25 cellular contexts compared by ENCODE assay signal in the genomic region with DNA sequence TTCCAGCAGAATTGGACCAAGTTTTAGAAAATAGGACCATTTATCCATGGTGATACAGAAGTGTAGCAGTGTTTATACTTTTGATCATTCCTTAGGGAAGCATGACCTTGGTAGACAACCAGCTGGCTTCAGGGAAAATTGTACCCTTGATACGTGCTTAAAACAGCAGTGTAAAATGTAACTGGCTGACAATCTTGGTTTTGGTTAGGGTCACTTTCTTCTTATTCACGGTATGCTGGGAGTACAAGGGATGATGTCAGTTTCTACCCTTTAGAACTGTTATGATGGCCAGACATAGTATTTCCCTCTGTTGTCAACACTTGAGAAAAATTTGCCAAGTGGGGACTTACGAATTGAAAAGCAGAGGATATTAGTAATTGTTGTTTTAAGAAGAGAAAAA.
"Had no signal": no experiment of that assay in that cellular context is flagged by ENCODE, and none has a peak within 500 bp of the region (broad histone marks: within the 10 kb centered on the region; RNA-seq: fewer than 3 reads in every experiment).

No MANE protein-coding gene starts in this region.

- H3K4me1 ChIP-seq: neural progenitor cell, parathyroid adenoma, sigmoid colon, stomach, testis, thyroid gland, transverse colon, upper lobe of left lung, vagina had no signal

- H3K27ac ChIP-seq: hepatocyte, neural progenitor cell, neutrophil, parathyroid adenoma, psoas muscle, sigmoid colon, stomach, testis, thyroid gland, transverse colon, upper lobe of left lung, vagina had no signal

- H3K9me3 ChIP-seq: neutrophil, psoas muscle, sigmoid colon, stomach, testis, thyroid gland, transverse colon, upper lobe of left lung, vagina had no signal

- H3K4me2 ChIP-seq: hepatocyte, neural progenitor cell, smooth muscle cell had no signal

- H3K79me2 ChIP-seq: hepatocyte, parathyroid adenoma had no signal

- DNase-seq: islet precursor cell; mesendoderm; naive B cell; natural killer cell; nephron progenitor cell; occipital lobe; psoas muscle; sigmoid colon; stimulated activated CD4-positive, alpha-beta T cell treated with anti-CD3 and anti-CD28 coated beads, Interleukin-1b, Interleukin-23, amount 100 ng/mL, for 48 hours; stimulated activated CD4-positive, alpha-beta T cell treated with anti-CD3 and anti-CD28 coated beads, Interleukin-2, amount 100 ng/mL, for 48 hours; stimulated activated naive B cell treated with anti-CD40 and anti-IgM and Interleukin-4, amounts not matched to agents 10 μg/mL and 1 μg/mL and 100 μg/mL, for 72 hours; stimulated activated naive CD8-positive, alpha-beta T cell treated with anti-CD3 and anti-CD28 coated beads, Interleukin-15, Interleukin-2, amounts not matched to agents 100 U/mL and 50 U/mL, for 24 hours; stomach; testis; thyroid gland; transverse colon; upper lobe of left lung had no signal

- ATAC-seq: left lobe of liver; natural killer cell; psoas muscle; stimulated activated naive B cell treated with anti-CD40 and anti-IgM and Interleukin-4, amounts not matched to agents 10 μg/mL and 1 μg/mL and 100 μg/mL, for 72 hours; stimulated activated naive CD8-positive, alpha-beta T cell treated with anti-CD3 and anti-CD28 coated beads, Interleukin-15, Interleukin-2, amounts not matched to agents 100 U/mL and 50 U/mL, for 24 hours had no signal

- H3K36me3 ChIP-seq: neural progenitor cell, neutrophil, sigmoid colon, stomach, thyroid gland, transverse colon, upper lobe of left lung, vagina had no signal

- H3K4me3 ChIP-seq: hepatocyte, lung, neural progenitor cell, psoas muscle, sigmoid colon, smooth muscle cell, stomach, testis, thyroid gland, transverse colon, upper lobe of left lung, vagina had no signal

- H2AFZ ChIP-seq: hepatocyte, neural progenitor cell, parathyroid adenoma had no signal

- H3K27me3 ChIP-seq: hepatocyte, neural progenitor cell, neutrophil, sigmoid colon, stomach, testis, thyroid gland, transverse colon, upper lobe of left lung, vagina had no signal

- H3K9ac ChIP-seq: neural progenitor cell, parathyroid adenoma had no signal
